Comparison of ENCODE assay signal across 1 cellular context in the genomic region with DNA sequence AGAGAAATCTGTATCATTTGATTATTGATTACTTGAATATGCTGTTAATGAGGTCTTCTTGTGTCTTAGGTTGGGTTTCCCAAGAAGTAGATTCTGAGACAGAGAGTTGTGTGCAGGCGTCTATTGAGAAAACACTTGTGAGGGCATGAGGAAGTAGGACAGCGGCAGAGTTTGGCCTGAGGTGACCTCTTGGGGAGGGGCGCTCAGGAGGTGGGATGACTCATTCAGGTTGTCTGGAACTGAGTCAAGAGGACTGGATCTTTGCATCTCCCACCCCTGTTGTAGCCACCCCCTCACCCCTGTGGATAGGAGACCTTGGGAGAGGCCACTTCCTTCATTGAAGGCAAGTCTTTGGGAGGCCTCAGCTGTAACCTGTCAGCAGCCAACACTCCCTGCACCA.
TF ChIP-seq lines count a peak whose summit lies in the region.

No MANE protein-coding gene starts in this region.

TF ChIP-seq in GM12878, 131 proteins besides CTCF, POLR2A, EP300 and RAD21 (continued from another document):
- TF ChIP-seq SRF (IDR thresholded peaks at IDR 0.05; ENCODE audit: low read depth in 2 of 2, low read length in 2 of 2) = 0 out of 4 replicates have a peak, but pooled peaks of 1 of the 2 experiments have one; percentile 13
- peak in 1 of 2 experiments; percentile 44; a peak in 1 of 4 replicates for TF ChIP-seq ETV6 (conservative IDR thresholded peaks at IDR 0.05 in 1 of 2, IDR thresholded peaks at IDR 0.05 in 1 of 2; ENCODE audit: borderline replicate concordance in 1 of 2, low read depth in 1 of 2)
- TF ChIP-seq SP1 (IDR thresholded peaks at IDR 0.05; ENCODE audit: low read depth, low read length) = peak; percentile 14
- no peak for TF ChIP-seq CBX5 (IDR thresholded peaks at IDR 0.05; ENCODE audit: low read depth)
- no peak for TF ChIP-seq SMAD1 (IDR thresholded peaks at IDR 0.05; ENCODE audit: low read depth, partially characterized antibody)
- TF ChIP-seq PBX3 (IDR thresholded peaks at IDR 0.05; ENCODE audit: insufficient replicate concordance, low read depth, low read length) = no peak
- TF ChIP-seq BACH1 (IDR thresholded peaks at IDR 0.05; ENCODE audit: borderline replicate concordance) = no peak
- no peak for TF ChIP-seq NR2C1 (IDR thresholded peaks at IDR 0.05)
- TF ChIP-seq NR2C2 (IDR thresholded peaks at IDR 0.05; ENCODE audit: borderline replicate concordance, control insufficient read depth, insufficient read length, low read depth) = no peak
- TF ChIP-seq BCL11A (IDR thresholded peaks at IDR 0.05; ENCODE audit: low read depth, low read length) = 0 out of 2 replicates have a peak, but pooled peaks have one; percentile 30
- peak; percentile 47; the same call in 1 of the 2 replicates for TF ChIP-seq IKZF1 (conservative IDR thresholded peaks at IDR 0.05)
- TF ChIP-seq NFIC (IDR thresholded peaks at IDR 0.05; ENCODE audit: low read depth, low read length) = peak; percentile 42; the same call in 1 of the 2 replicates
- peak; percentile 85 for TF ChIP-seq JUNB (IDR thresholded peaks at IDR 0.05)
- TF ChIP-seq ZNF274 (IDR thresholded peaks at IDR 0.05; ENCODE audit: insufficient read depth, insufficient read length) = no peak
- TF ChIP-seq IKZF2 (IDR thresholded peaks at IDR 0.05) = peak; percentile 39 to 44; a peak in 3 of 4 replicates
- peak in 1 of 2 experiments; percentile 54; a peak in 1 of 3 replicates for TF ChIP-seq EGR1 (IDR thresholded peaks at IDR 0.05; ENCODE audit: borderline replicate concordance in 1 of 2, low read depth in 2 of 2, low read length in 2 of 2)
- no peak for TF ChIP-seq SIX5 (IDR thresholded peaks at IDR 0.05; ENCODE audit: low read depth, low read length, severe bottlenecking)
- peak; percentile 93 for TF ChIP-seq EED (IDR thresholded peaks at IDR 0.05; ENCODE audit: low read depth)
- TF ChIP-seq JUND (IDR thresholded peaks at IDR 0.05; ENCODE audit: low read depth, low read length) = no peak
- 0 out of 2 replicates have a peak, but pooled peaks have one; percentile 30 for TF ChIP-seq REST (IDR thresholded peaks at IDR 0.05; ENCODE audit: low read depth, low read length)
- no peak for TF ChIP-seq ZBTB33 (IDR thresholded peaks at IDR 0.05)
- peak; percentile 79 for TF ChIP-seq NR2F1 (conservative IDR thresholded peaks at IDR 0.05)
- no peak for TF ChIP-seq TCF7 (IDR thresholded peaks at IDR 0.05; ENCODE audit: borderline replicate concordance)
- peak; percentile 81 for TF ChIP-seq IRF4 (IDR thresholded peaks at IDR 0.05; ENCODE audit: low read depth, low read length)
- no peak for TF ChIP-seq SUZ12 (IDR thresholded peaks at IDR 0.05; ENCODE audit: unreplicated experiment)
- TF ChIP-seq SPI1 (IDR thresholded peaks at IDR 0.05; ENCODE audit: borderline replicate concordance, insufficient read depth, low read depth, low read length) = peak; percentile 51
- TF ChIP-seq CREM (IDR thresholded peaks at IDR 0.05; ENCODE audit: low read depth) = peak; percentile 57; the same call in 1 of the 2 replicates
- TF ChIP-seq NFYA (IDR thresholded peaks at IDR 0.05; ENCODE audit: borderline replicate concordance, low read depth, low read length) = no peak
